Comparison of ENCODE assay signal across 8 cellular contexts in the genomic region with DNA sequence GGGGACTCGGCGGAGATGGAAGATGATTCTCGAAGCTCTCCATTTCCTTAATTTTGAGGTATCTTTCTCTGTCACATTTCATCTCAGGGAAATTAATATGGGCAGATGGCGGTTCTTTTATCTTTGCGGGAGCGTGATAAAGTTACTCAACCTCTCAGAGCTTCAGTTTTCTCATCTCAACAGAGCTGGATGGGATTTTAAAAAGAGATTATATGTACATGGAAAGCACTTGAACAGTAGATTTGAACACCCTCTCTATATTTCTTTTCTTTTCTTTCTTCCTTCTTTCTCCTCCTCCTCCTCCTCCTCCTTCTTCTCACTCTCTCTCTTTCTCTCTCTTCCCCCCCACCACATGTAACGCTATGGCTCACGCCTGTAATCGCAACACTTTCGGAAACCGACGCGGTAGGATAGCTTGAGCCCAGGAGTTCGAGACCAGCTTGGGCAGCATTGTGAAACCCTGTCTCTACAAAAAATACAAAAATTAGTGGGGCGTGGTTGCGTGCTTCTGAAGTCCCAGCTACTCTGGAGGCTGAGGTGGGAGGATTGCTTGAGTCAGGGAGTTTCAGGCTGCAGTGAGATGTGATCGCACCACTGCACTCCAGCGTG. TPM values are rescaled to one million over a fixed set of nuclear protein-coding genes. Genes with fewer than 3 reads are reported as not detected.
DNase-seq lines count a peak whose midpoint lies in the region; ATAC-seq and TF ChIP-seq lines count a peak whose summit lies in the region.

No MANE protein-coding gene starts in this region.

- H3K9me2 ChIP-seq in OCI-LY1 (ENCODE audit: low read depth, low read length) = no peaks in the 10 kb centered on the region

- H2AFZ ChIP-seq in OCI-LY1 (ENCODE audit: low read length) = no peak overlapping the region
- no peak overlapping the region for H2AFZ ChIP-seq in osteoblast (ENCODE audit: low read length)

- H3K4me3 ChIP-seq in OCI-LY1 (ENCODE audit: low read depth, low read length, poor library complexity, severe bottlenecking) (peak overlapping the region; percentile 59), duodenal mucosa (ENCODE audit: low read depth in 1 of 2, low read length in 2 of 2) (peak overlapping the region; percentile 67 to 73), osteoblast (ENCODE audit: insufficient read depth, low read length) (no peak overlapping the region)

- H3K27me3 ChIP-seq in OCI-LY1 (ENCODE audit: insufficient read depth, low read length) (0 out of 2 replicates have a peak, but pooled peaks cover 7% of the 10 kb centered on the region), duodenal mucosa (ENCODE audit: control insufficient read depth in 1 of 2, insufficient read depth in 2 of 2, low read length in 2 of 2) (peaks cover 14 to 26% of the 10 kb centered on the region in 2 donors), osteoblast (ENCODE audit: insufficient read depth, low read length) (peaks cover 52% of the 10 kb centered on the region)

- DNase-seq in osteoblast (ENCODE audit: insufficient read length, low spot score, missing footprints) (no peak), NCI-H2107 treated with DMSO at 0.1 percent for 48 hours (lab: John Stamatoyannopoulos, UW; ENCODE audit: unreplicated experiment) (no peak), hypothalamus (lab: John Stamatoyannopoulos, UW) (no peak), NCI-H1105 (lab: John Stamatoyannopoulos, UW) (no peak)

- TF ChIP-seq CTCF in OCI-LY1 (IDR thresholded peaks at IDR 0.05; ENCODE audit: low read length) = no peak
- no peak for TF ChIP-seq CTCF in osteoblast (IDR thresholded peaks at IDR 0.05; ENCODE audit: extremely low read depth, low read depth, low read length)

- H3K4me2 ChIP-seq in OCI-LY1 (ENCODE audit: low read length) (peak overlapping the region; percentile 63), osteoblast (ENCODE audit: insufficient read depth, low read length) (peak overlapping the region; percentile 39)

- no peaks in the 10 kb centered on the region for H4K20me1 ChIP-seq in OCI-LY1 (ENCODE audit: insufficient read depth, low read length)
- no peaks in the 10 kb centered on the region for H4K20me1 ChIP-seq in osteoblast (ENCODE audit: insufficient read depth, low read length)

- peaks cover 15% of the 10 kb centered on the region for H3K4me1 ChIP-seq in OCI-LY1 (ENCODE audit: insufficient read depth, low read length, severe bottlenecking)
- peaks cover 8 to 11% of the 10 kb centered on the region in 2 donors for H3K4me1 ChIP-seq in duodenal mucosa (ENCODE audit: control insufficient read depth in 1 of 2, insufficient read depth in 2 of 2, low read length in 2 of 2)
- H3K4me1 ChIP-seq in osteoblast (ENCODE audit: insufficient read depth, low read length) = no peaks in the 10 kb centered on the region

- ATAC-seq in GM19351 (IDR thresholded peaks at IDR 0.05; ENCODE audit: unreplicated experiment) = peak; percentile 32
- ATAC-seq in HG03439 (IDR thresholded peaks at IDR 0.05; ENCODE audit: unreplicated experiment) = no peak

- no peaks in the 10 kb centered on the region for H3K9me3 ChIP-seq in OCI-LY1 (ENCODE audit: low read length)
- no peaks in the 10 kb centered on the region for H3K9me3 ChIP-seq in duodenal mucosa (ENCODE audit: control insufficient read depth in 1 of 2, low read length in 2 of 2)
- H3K9me3 ChIP-seq in osteoblast (ENCODE audit: low read depth, low read length) = no peaks in the 10 kb centered on the region

- no peak overlapping the region for H3K27ac ChIP-seq in OCI-LY1 (ENCODE audit: low read depth, low read length, poor library complexity, severe bottlenecking)
- H3K27ac ChIP-seq in duodenal mucosa (ENCODE audit: low read depth, low read length) = peak overlapping the region; percentile 32
- no peak overlapping the region for H3K27ac ChIP-seq in osteoblast (ENCODE audit: low read depth, low read length)

- no peaks in the 10 kb centered on the region for H3F3A ChIP-seq in OCI-LY1 (ENCODE audit: insufficient read depth, low read length)

- peak overlapping the region; percentile 16; the same call in 1 of the 2 replicates for H3K9ac ChIP-seq in OCI-LY1 (ENCODE audit: low read length)
- H3K9ac ChIP-seq in duodenal mucosa (ENCODE audit: low read depth in 1 of 2, low read length in 2 of 2) = peak overlapping the region in 1 of 2 donors; percentile 32

- H3K36me3 ChIP-seq in OCI-LY1 (ENCODE audit: insufficient read depth, low read length) = no peaks in the 10 kb centered on the region
- H3K36me3 ChIP-seq in duodenal mucosa (ENCODE audit: control insufficient read depth in 1 of 2, insufficient read depth in 2 of 2, low read length in 2 of 2) = no peaks in the 10 kb centered on the region
- no peaks in the 10 kb centered on the region for H3K36me3 ChIP-seq in osteoblast (ENCODE audit: insufficient read depth, low read length)

- no peaks in the 10 kb centered on the region for H3K79me2 ChIP-seq in OCI-LY1 (ENCODE audit: insufficient read depth, low read length)
- no peaks in the 10 kb centered on the region for H3K79me2 ChIP-seq in osteoblast (ENCODE audit: insufficient read depth, low read length)

RNA-seq across cellular contexts. Expression of a gene that starts 0.6 kb away (rescaled TPM):
- total RNA-seq in osteoblast = 0.72 and 2.4 TPM in 2 replicates
